Comparison of ENCODE assay signal across 11 cellular contexts in genomic region chr9:104906441-104907277, GRCh38. TPM values are rescaled to one million over a fixed set of nuclear protein-coding genes. Genes with fewer than 3 reads are reported as not detected.
DNase-seq lines count a peak whose midpoint lies in the region; ATAC-seq and TF ChIP-seq lines count a peak whose summit lies in the region.
"Had no signal": no experiment of that assay in that cellular context is flagged by ENCODE, and none has a peak within 500 bp of the region (broad histone marks: within the 10 kb centered on the region; RNA-seq: fewer than 3 reads in every experiment).

No MANE protein-coding gene starts in this region.

- H3K9ac ChIP-seq in skeletal muscle tissue (ENCODE audit: low read depth in 1 of 3, low read length in 3 of 3) = peak overlapping the region in 1 of 3 donors; percentile 11

- WGBS in body of pancreas, 2 donors = 82 to 83% methylated on average over 5 of the region's 5 CpGs

- peak; percentile 68 for ATAC-seq in body of pancreas

- H3K27ac ChIP-seq in body of pancreas (peak overlapping the region in 2 of 4 donors; percentile 33 to 34), left ventricle myocardium inferior (replicated peaks) (peak overlapping the region; percentile 57), skeletal muscle tissue (ENCODE audit: low read depth, low read length) (peak overlapping the region; percentile 55)
- no peak overlapping the region for H3K27ac ChIP-seq in CD4-positive, alpha-beta memory T cell (ENCODE audit: low read depth, low read length)

- intact Hi-C loops in body of pancreas (cut with DNase I) (no loop called here), left ventricle myocardium inferior (cut with micrococcal nuclease) (no loop called here)
- intact Hi-C loops in CD4-positive, alpha-beta memory T cell (cut with micrococcal nuclease) = no loop called here

- peak overlapping the region in 1 of 7 donors; percentile 53 for H3K27ac Mint-ChIP-seq in CD4-positive, alpha-beta memory T cell

- peaks cover 0 to 17% (median 6%) of the 10 kb centered on the region in 4 donors for H3K4me1 Mint-ChIP-seq in CD4-positive, alpha-beta memory T cell

- H3K27me3 ChIP-seq in body of pancreas = no peaks in the 10 kb centered on the region
- H3K27me3 ChIP-seq in left ventricle myocardium inferior (ENCODE audit: low read depth) = no peaks in the 10 kb centered on the region
- H3K27me3 ChIP-seq in skeletal muscle tissue (ENCODE audit: control insufficient read depth in 3 of 3, insufficient read depth in 3 of 3, low read length in 3 of 3) = no peaks in the 10 kb centered on the region
- no peaks in the 10 kb centered on the region for H3K27me3 ChIP-seq in CD4-positive, alpha-beta memory T cell (ENCODE audit: insufficient read depth, low read length)

- peak overlapping the region in 1 of 8 donors; percentile 21 for H3K4me3 Mint-ChIP-seq in CD4-positive, alpha-beta memory T cell

- no peak for TF ChIP-seq POLR2A in body of pancreas (IDR thresholded peaks at IDR 0.05)

- peaks cover 0 to 5% of the 10 kb centered on the region in 2 donors for H3K27me3 Mint-ChIP-seq in CD4-positive, alpha-beta memory T cell

- H3K9me3 Mint-ChIP-seq in CD4-positive, alpha-beta memory T cell = no peaks in the 10 kb centered on the region

- CTCF ChIA-PET in CD4-positive, alpha-beta memory T cell (lab: Charles Lee; ENCODE audit: partially characterized antibody) = no interaction called here

- TF ChIP-seq CTCF in body of pancreas (IDR thresholded peaks at IDR 0.05) (no peak), left ventricle myocardium inferior (IDR thresholded peaks at IDR 0.05; ENCODE audit: borderline replicate concordance) (no peak)

- H3K36me3 ChIP-seq in body of pancreas (replicated peaks in 1 of 2; ENCODE audit: insufficient read depth in 1 of 2, low read depth in 2 of 2) (no peaks in the 10 kb centered on the region), left ventricle myocardium inferior (peaks cover 11% of the 10 kb centered on the region), skeletal muscle tissue (ENCODE audit: control insufficient read depth in 3 of 3, insufficient read depth in 3 of 3, low read length in 3 of 3) (peaks cover 0 to 19% (median 5%) of the 10 kb centered on the region in 3 donors)
- H3K36me3 ChIP-seq in CD4-positive, alpha-beta memory T cell (ENCODE audit: insufficient read depth, low read length) = no peaks in the 10 kb centered on the region

- H3K36me3 Mint-ChIP-seq in CD4-positive, alpha-beta memory T cell = no peaks in the 10 kb centered on the region

- H3K4me3 ChIP-seq in body of pancreas (no peak overlapping the region), left ventricle myocardium inferior (no peak overlapping the region), skeletal muscle tissue (ENCODE audit: low read length in 3 of 3) (peak overlapping the region; percentile 2 to 42 (median 34))
- no peak overlapping the region for H3K4me3 ChIP-seq in CD4-positive, alpha-beta memory T cell (ENCODE audit: low read length in 2 of 2)

- H3K9me3 ChIP-seq in body of pancreas (no peaks in the 10 kb centered on the region), left ventricle myocardium inferior (replicated peaks) (no peaks in the 10 kb centered on the region), skeletal muscle tissue (ENCODE audit: control insufficient read depth in 3 of 3, low read length in 3 of 3) (no peaks in the 10 kb centered on the region)
- no peaks in the 10 kb centered on the region for H3K9me3 ChIP-seq in CD4-positive, alpha-beta memory T cell (ENCODE audit: control insufficient read depth in 1 of 2, low read length in 2 of 2)

- DNase-seq in EH (ENCODE audit: low read depth) (peak; percentile 78), body of pancreas (peak; percentile 19 to 54 (median 28)), left ventricle myocardium inferior (no peak), HUDEP-2 (lab: John Stamatoyannopoulos, UW; ENCODE audit: unreplicated experiment in 76 of 76) (no peak), GDM1 (lab: John Stamatoyannopoulos, UW) (no peak), NCI-H2196 treated with DMSO at 0.1 percent for 48 hours (lab: John Stamatoyannopoulos, UW; ENCODE audit: unreplicated experiment) (no peak)
- DNase-seq in CD4-positive, alpha-beta memory T cell = no peak
- DNase-seq: activated CD4-positive, alpha-beta T cell treated with anti-CD3 and anti-CD28 coated beads, Interleukin-2, amount 50 U/mL, for 48 hours; NCI-H1930; SHP77 had no signal

- POLR2A ChIA-PET in CD4-positive, alpha-beta memory T cell (lab: Charles Lee; ENCODE audit: partially characterized antibody) = no interaction called here

- H3K4me1 ChIP-seq in body of pancreas (peaks cover 55% of the 10 kb centered on the region), left ventricle myocardium inferior (peaks cover 87% of the 10 kb centered on the region), skeletal muscle tissue (ENCODE audit: control insufficient read depth in 3 of 3, insufficient read depth in 3 of 3, low read length in 3 of 3) (peaks cover 67 to 90% (median 78%) of the 10 kb centered on the region in 3 donors)
- H3K4me1 ChIP-seq in CD4-positive, alpha-beta memory T cell (ENCODE audit: insufficient read depth, low read length) = no peaks in the 10 kb centered on the region

RNA-seq across cellular contexts. Expression of gene ABCA1, which starts 21.3 kb away (rescaled TPM):
- total RNA-seq in body of pancreas (10 to 100 TPM; 18.1 to 18.9 TPM), left ventricle myocardium inferior (10.8 TPM), skeletal muscle tissue (33.9 TPM)
- 1 to 10 TPM in 1 of 2 experiments, under 1 TPM in 1; 0.80 to 1.2 TPM for total RNA-seq in CD4-positive, alpha-beta memory T cell
- polyA plus RNA-seq in CD4-positive, alpha-beta memory T cell = 1 to 10 TPM in 1 of 2 donors, under 1 TPM in 1; 0.57 to 1.0 TPM

Comparison
In these comparisons a context has a peak if more than half of its experiments do, and no peak if none do; other contexts are left out.
1. DNase-seq: peak in EH (single experiment) and body of pancreas (4 of 4); none in left ventricle myocardium inferior (single experiment), HUDEP-2 (0 of 76), GDM1 (single experiment), CD4-positive, alpha-beta memory T cell (0 of 5) and NCI-H2196 treated with DMSO at 0.1 percent for 48 hours (single experiment).
2. H3K4me3 ChIP-seq: peak in skeletal muscle tissue (3 of 3); none in body of pancreas (0 of 2), left ventricle myocardium inferior (single experiment) and CD4-positive, alpha-beta memory T cell (0 of 2).